Comparison of ENCODE assay signal across 19 cellular contexts in genomic region chr14:102826751-102827675, GRCh38. TPM values are rescaled to one million over a fixed set of nuclear protein-coding genes. Genes with fewer than 3 reads are reported as not detected.
DNase-seq lines count a peak whose midpoint lies in the region; ATAC-seq, FAIRE-seq and TF ChIP-seq lines count a peak whose summit lies in the region.
"Had no signal": no experiment of that assay in that cellular context is flagged by ENCODE, and none has a peak within 500 bp of the region (broad histone marks: within the 10 kb centered on the region; RNA-seq: fewer than 3 reads in every experiment).

No MANE protein-coding gene starts in this region.

- SMC1A ChIA-PET in GM12878 (lab: Charles Lee; ENCODE audit: uncharacterized antibody, unreplicated experiment): no interaction called here

- H3K27ac ChIP-seq in PC-3 (ENCODE audit: low read length) (no peak overlapping the region), GM12878 (ENCODE audit: control insufficient read depth, insufficient read depth) (no peak overlapping the region), neuronal stem cell (replicated peaks; ENCODE audit: low read length) (no peak overlapping the region), suprapubic skin (no peak overlapping the region)
- H3K27ac ChIP-seq: Peyer's patch had no signal

- no TSS peak for BruUV-seq in PC-3 (replicated peaks; lab: Mats Ljungman, UMichigan)
- BruUV-seq in GM12878 (replicated peaks; lab: Mats Ljungman, UMichigan): no TSS peak

- H3K4me1 Mint-ChIP-seq in activated naive CD8-positive, alpha-beta T cell (ENCODE audit: low read depth): peaks cover 68% of the 10 kb centered on the region
- H3K4me1 Mint-ChIP-seq in activated naive CD8-positive, alpha-beta T cell treated with anti-CD3 and anti-CD28 coated beads for 36 hours: peaks cover 53% of the 10 kb centered on the region

- H2BK120ac ChIP-seq in neuronal stem cell (ENCODE audit: low read depth, low read length): no peak overlapping the region

- no peaks in the 10 kb centered on the region for H3K9me2 ChIP-seq in PC-3 (replicated peaks; ENCODE audit: low read length)

- peak overlapping the region; percentile 8 for H3K23ac ChIP-seq in neuronal stem cell (ENCODE audit: low read depth, low read length, poor library complexity)

- no peaks in the 10 kb centered on the region for H3K27me3 ChIP-seq in PC-3 (ENCODE audit: low read length)
- no peaks in the 10 kb centered on the region for H3K27me3 ChIP-seq in GM12878 (replicated peaks in 1 of 2; ENCODE audit: control insufficient read depth in 2 of 2, insufficient read depth in 2 of 2, low read length in 1 of 2)
- no peaks in the 10 kb centered on the region for H3K27me3 ChIP-seq in neuronal stem cell (ENCODE audit: control insufficient read depth in 3 of 3, insufficient read depth in 3 of 3, low read depth in 1 of 3, low read length in 3 of 3)
- H3K27me3 ChIP-seq in suprapubic skin: no peaks in the 10 kb centered on the region
- H3K27me3 ChIP-seq: Peyer's patch had no signal

- TF ChIP-seq EP300 in GM12878 (IDR thresholded peaks at IDR 0.05; ENCODE audit: borderline replicate concordance in 1 of 2, control insufficient read depth in 1 of 2, low read depth in 2 of 2, low read length in 2 of 2): no peak
- TF ChIP-seq EP300 in suprapubic skin (IDR thresholded peaks at IDR 0.05): no peak

- no peaks in the 10 kb centered on the region for H3K9me3 Mint-ChIP-seq in activated naive CD8-positive, alpha-beta T cell (ENCODE audit: low read depth)
- H3K9me3 Mint-ChIP-seq in activated naive CD8-positive, alpha-beta T cell treated with anti-CD3 and anti-CD28 coated beads for 36 hours: no peaks in the 10 kb centered on the region
- H3K9me3 Mint-ChIP-seq: CD8-positive, alpha-beta T cell had no signal

- RAD21 ChIA-PET in GM12878 (lab: Charles Lee; ENCODE audit: unreplicated experiment): no interaction called here

- no peak overlapping the region for H3K14ac ChIP-seq in neuronal stem cell (ENCODE audit: low read length)

- intact Hi-C loops in PC-3 (cut with micrococcal nuclease): no loop called here
- intact Hi-C loops in GM12878 (cut with micrococcal nuclease; ENCODE audit: unreplicated experiment): no loop called here

- H2BK12ac ChIP-seq in neuronal stem cell (ENCODE audit: low read length): no peak overlapping the region

- no peak overlapping the region for H3K4me3 ChIP-seq in PC-3 (ENCODE audit: low read length)
- H3K4me3 ChIP-seq in GM12878: no peak overlapping the region
- H3K4me3 ChIP-seq in neuronal stem cell (ENCODE audit: low read length in 2 of 2): no peak overlapping the region
- no peak overlapping the region for H3K4me3 ChIP-seq in suprapubic skin

- no peak overlapping the region for H3K4me2 ChIP-seq in PC-3 (ENCODE audit: low read length)
- 0 out of 2 replicates have a peak overlapping the region, but pooled peaks have one; percentile 28 for H3K4me2 ChIP-seq in GM12878 (ENCODE audit: control insufficient read depth, insufficient read depth)
- H3K4me2 ChIP-seq in neuronal stem cell (ENCODE audit: insufficient read depth, low read length, poor library complexity, severe bottlenecking): no peak overlapping the region

- H3K9me3 ChIP-seq in PC-3 (ENCODE audit: low read length) (no peaks in the 10 kb centered on the region), GM12878 (replicated peaks; ENCODE audit: control insufficient read depth, insufficient read depth, low read length) (no peaks in the 10 kb centered on the region), neuronal stem cell (replicated peaks in 1 of 2; ENCODE audit: control insufficient read depth in 2 of 2, insufficient read depth in 1 of 2, low read depth in 1 of 2, low read length in 2 of 2) (peaks cover 0 to 2% of the 10 kb centered on the region in 2 donors), suprapubic skin (no peaks in the 10 kb centered on the region)
- H3K9me3 ChIP-seq: Peyer's patch had no signal

- 90% methylated on average over 25 of the region's 25 CpGs for WGBS in GM12878 (ENCODE audit: insufficient coverage, insufficient replicate concordance, low lambda C conversion rate, missing lambda C conversion rate)
- WGBS in neuronal stem cell (ENCODE audit: extremely low coverage in 2 of 2, insufficient read length in 2 of 2, insufficient replicate concordance in 1 of 2), 2 donors: no CpG with 5 or more reads among the region's 25 CpGs
- 92% methylated on average over 24 of the region's 25 CpGs for WGBS in suprapubic skin

- H4K8ac ChIP-seq in neuronal stem cell (ENCODE audit: low read depth, low read length): no peak overlapping the region

- TF ChIP-seq CTCF in PC-3 (conservative IDR thresholded peaks at IDR 0.05; ENCODE audit: low read depth, low read length) (no peak), GM12878 (IDR thresholded peaks at IDR 0.05 in 2 of 3, conservative IDR thresholded peaks at IDR 0.05 in 1 of 3; ENCODE audit: control insufficient read depth in 2 of 3, extremely low read depth in 1 of 3, insufficient read depth in 1 of 3, low read depth in 3 of 3, low read length in 3 of 3) (no peak), suprapubic skin (IDR thresholded peaks at IDR 0.05) (no peak)

- H3K4me1 ChIP-seq in PC-3 (ENCODE audit: insufficient read depth, low read length) (peaks cover 22% of the 10 kb centered on the region), GM12878 (ENCODE audit: control insufficient read depth, insufficient read depth, low read length) (peaks cover 23% of the 10 kb centered on the region), neuronal stem cell (ENCODE audit: control insufficient read depth in 2 of 2, insufficient read depth in 1 of 2, low read depth in 1 of 2, low read length in 2 of 2) (peaks cover 8 to 55% of the 10 kb centered on the region in 2 donors), suprapubic skin (no peaks in the 10 kb centered on the region)
- H3K4me1 ChIP-seq: Peyer's patch had no signal

- CTCF ChIA-PET in PC-3 (lab: Charles Lee) (no interaction called here), GM12878 (lab: Yijun Ruan, JAX) (no interaction called here)

- H2BK15ac ChIP-seq in neuronal stem cell (ENCODE audit: low read length): no peak overlapping the region

- no peak overlapping the region for H3K4ac ChIP-seq in neuronal stem cell (ENCODE audit: low read length)

- H3K27me3 Mint-ChIP-seq in activated naive CD8-positive, alpha-beta T cell: no peaks in the 10 kb centered on the region
- no peaks in the 10 kb centered on the region for H3K27me3 Mint-ChIP-seq in activated naive CD8-positive, alpha-beta T cell treated with anti-CD3 and anti-CD28 coated beads for 36 hours

- peaks cover 5% of the 10 kb centered on the region for H3K36me3 Mint-ChIP-seq in activated naive CD8-positive, alpha-beta T cell
- H3K36me3 Mint-ChIP-seq in activated naive CD8-positive, alpha-beta T cell treated with anti-CD3 and anti-CD28 coated beads for 36 hours: peaks cover 16% of the 10 kb centered on the region

- H2AFZ ChIP-seq in PC-3 (ENCODE audit: low read length) (no peak overlapping the region), GM12878 (ENCODE audit: control insufficient read depth, low read depth, low read length) (no peak overlapping the region), neuronal stem cell (ENCODE audit: low read length) (no peak overlapping the region)

- H3K36me3 ChIP-seq in PC-3 (ENCODE audit: low read depth, low read length) (peaks cover 4% of the 10 kb centered on the region; the same call in 1 of the 2 replicates), GM12878 (ENCODE audit: control insufficient read depth in 2 of 2, insufficient read depth in 2 of 2, low read length in 1 of 2) (peaks cover 21 to 23% of the 10 kb centered on the region in 2 experiments), neuronal stem cell (replicated peaks in 1 of 2; ENCODE audit: control insufficient read depth in 2 of 2, insufficient read depth in 2 of 2, low read length in 2 of 2) (peaks cover 0 to 8% of the 10 kb centered on the region in 2 donors), suprapubic skin (no peaks in the 10 kb centered on the region)

- no peak overlapping the region for H2AK5ac ChIP-seq in neuronal stem cell (ENCODE audit: low read depth, low read length)

- H3K4me3 Mint-ChIP-seq in activated naive CD8-positive, alpha-beta T cell: no peak overlapping the region
- no peak overlapping the region for H3K4me3 Mint-ChIP-seq in activated naive CD8-positive, alpha-beta T cell treated with anti-CD3 and anti-CD28 coated beads for 36 hours
- H3K4me3 Mint-ChIP-seq: CD8-positive, alpha-beta T cell had no signal

- TF ChIP-seq RAD21 in GM12878 (IDR thresholded peaks at IDR 0.05; ENCODE audit: insufficient read depth, low read depth, low read length): no peak

- H3K9ac ChIP-seq in PC-3 (ENCODE audit: low read length) (no peak overlapping the region), GM12878 (ENCODE audit: control insufficient read depth, insufficient read depth, low read length) (no peak overlapping the region), neuronal stem cell (ENCODE audit: low read depth, low read length, poor library complexity) (no peak overlapping the region)

- DNase-seq in activated naive CD8-positive, alpha-beta T cell treated with anti-CD3 and anti-CD28 coated beads for 36 hours: no peak
- DNase-seq in PC-3 (peak; percentile 9), GM12878 (ENCODE audit: low read depth, low spot score) (no peak), neuronal stem cell (ENCODE audit: low spot score) (no peak), suprapubic skin (ENCODE audit: low spot score in 2 of 2) (no peak), amygdala (lab: John Stamatoyannopoulos, UW) (no peak)
- DNase-seq: ACHN; CD8-positive, alpha-beta T cell; DND-41; GDM1; GOT3; MM.1S; NCI-H1105; NCI-H1694 treated with DMSO at 0.1 percent for 48 hours; Peyer's patch; Right ventricle myocardium superior had no signal

- no peak overlapping the region for H2BK5ac ChIP-seq in neuronal stem cell (ENCODE audit: low read length)

- FAIRE-seq in GM12878 (lab: Jason Lieb, UNC): no peak
- FAIRE-seq: D721Med had no signal

- H4K20me1 ChIP-seq in PC-3 (ENCODE audit: low read length) (no peaks in the 10 kb centered on the region), GM12878 (ENCODE audit: control insufficient read depth, insufficient read depth) (peaks cover 14% of the 10 kb centered on the region)

- no peaks in the 10 kb centered on the region for H3F3A ChIP-seq in PC-3 (ENCODE audit: low read length, unreplicated experiment)

- ATAC-seq in PC-3: no peak
- no peak for ATAC-seq in GM12878
- ATAC-seq in HG02852 (IDR thresholded peaks at IDR 0.05; ENCODE audit: unreplicated experiment): no peak
- ATAC-seq: CD8-positive, alpha-beta T cell had no signal

- peak overlapping the region; percentile 41 for H3K27ac Mint-ChIP-seq in activated naive CD8-positive, alpha-beta T cell
- no peak overlapping the region for H3K27ac Mint-ChIP-seq in activated naive CD8-positive, alpha-beta T cell treated with anti-CD3 and anti-CD28 coated beads for 36 hours
- H3K27ac Mint-ChIP-seq: CD8-positive, alpha-beta T cell had no signal

- no peak overlapping the region for H3K18ac ChIP-seq in neuronal stem cell (ENCODE audit: low read length)

- no peaks in the 10 kb centered on the region for H3K79me1 ChIP-seq in neuronal stem cell (ENCODE audit: low read depth, low read length)

- peaks cover 80% of the 10 kb centered on the region for H3K79me2 ChIP-seq in PC-3 (ENCODE audit: low read length)
- peaks cover 97% of the 10 kb centered on the region for H3K79me2 ChIP-seq in GM12878 (ENCODE audit: control insufficient read depth, insufficient read depth, low read length)

- TF ChIP-seq POLR2A in GM12878 (IDR thresholded peaks at IDR 0.05; ENCODE audit: low read depth, low read length) (peak; percentile 52; the same call in 1 of the 2 replicates), suprapubic skin (IDR thresholded peaks at IDR 0.05) (no peak)

- no peak overlapping the region for H4K91ac ChIP-seq in neuronal stem cell (ENCODE audit: low read depth, low read length, poor library complexity)

- POLR2A ChIA-PET in PC-3 (lab: Charles Lee; ENCODE audit: unreplicated experiment) (no interaction called here), GM12878 (lab: Charles Lee) (no interaction called here)

- in situ Hi-C loops in GM12878 (cut with MboI): no loop called here

RNA-seq across cellular contexts. Expression of gene TRAF3, which starts 49.8 kb away (rescaled TPM):
- 10 to 100 TPM; 39.2 to 39.6 TPM for total RNA-seq in activated naive CD8-positive, alpha-beta T cell treated with anti-CD3 and anti-CD28 coated beads for 36 hours
- total RNA-seq in PC-3 (2014; rRNA removed): 19.4 and 35.0 TPM in 2 replicates
- 156 and 174 TPM in 2 replicates for total RNA-seq in GM12878 (2013; cell fraction: nucleolus; rRNA removed)
- total RNA-seq in GM12878 (2014; rRNA removed): 33.3 and 40.3 TPM in 2 replicates
- total RNA-seq in GM12878 (2014; rRNA removed; fragmentation: Illumina TruSeq; extraction: Trizol): 34.3 and 36.5 TPM in 2 replicates
- 55.2 and 60.1 TPM in 2 replicates for total RNA-seq in GM12878 (2021)
- polyA plus RNA-seq in GM12878 (2011; ENCODE audit: low read depth): 27.5 TPM
- 66.3 and 70.1 TPM in 2 replicates for polyA plus RNA-seq in GM12878 (2011; rRNA removed)
- polyA plus RNA-seq in GM12878 (2011; cell fraction: cytosol; rRNA removed): 68.7 and 74.7 TPM in 2 replicates
- polyA plus RNA-seq in GM12878 (2011; cell fraction: nucleus; rRNA removed): 140 and 141 TPM in 2 replicates
- 47.2 and 61.2 TPM in 2 replicates for polyA plus RNA-seq in GM12878 (2012)
- 18.1 and 33.6 TPM in 2 replicates for polyA plus RNA-seq in GM12878 (2014; fragmentation: Illumina TruSeq; extraction: Trizol)
- polyA plus RNA-seq in GM12878 (2014; fragmentation: Nextera tagmentation; extraction: Ambion mirVana): 1 to 10 TPM; 3.0 to 4.0 TPM
- polyA plus RNA-seq in GM12878 (2014; rRNA removed): 46.1 and 46.3 TPM in 2 replicates
- polyA plus RNA-seq in GM12878 (2016; fragmentation: Nextera tagmentation; extraction: Ambion mirVana): 10 to 100 TPM; 36.4 to 40.9 TPM
- 147 and 149 TPM in 2 replicates for polyA minus RNA-seq in GM12878 (2011; rRNA and poly(A)+ RNA removed)
- polyA minus RNA-seq in GM12878 (2011; cell fraction: cytosol; rRNA and poly(A)+ RNA removed): 32.7 and 34.7 TPM in 2 replicates
- 56.5 and 77.2 TPM in 2 replicates for polyA minus RNA-seq in GM12878 (2011; cell fraction: nucleus; rRNA and poly(A)+ RNA removed)
- 16.4 TPM for polyA plus RNA-seq in neuronal stem cell (2013, experiment 1 of 2)
- 16.2 TPM for polyA plus RNA-seq in neuronal stem cell (2013, experiment 2 of 2)
- 10 to 100 TPM in 3 of 4 donors, 1 to 10 TPM in 1; 8.7 to 22.8 (median 14.2) TPM for total RNA-seq in suprapubic skin
